In genomic region chrX:115949900-115950822, GRCh38 we compare ENCODE assay signal across 1 cellular context.
TF ChIP-seq lines count a peak whose summit lies in the region.

No MANE protein-coding gene starts in this region.

TF ChIP-seq in HEK293, 187 proteins besides CTCF, POLR2A, EP300 and RAD21 (continued from another document and continues in another):
- TF ChIP-seq PRDM2 (tag by site-specific recombination; IDR thresholded peaks at IDR 0.05; ENCODE audit: borderline replicate concordance) = no peak
- no peak for TF ChIP-seq HOXA7 (CRISPR knock-in tag; IDR thresholded peaks at IDR 0.05; ENCODE audit: borderline replicate concordance)
- TF ChIP-seq ZNF324 (tag by site-specific recombination; IDR thresholded peaks at IDR 0.05) = peak; percentile 84; the same call in 1 of the 2 replicates
- TF ChIP-seq ZNF585B (tag by site-specific recombination; IDR thresholded peaks at IDR 0.05) = no peak
- no peak for TF ChIP-seq ZNF16 (tag by site-specific recombination; IDR thresholded peaks at IDR 0.05; ENCODE audit: low read depth)
- no peak for TF ChIP-seq ZNF354C (tag by site-specific recombination; IDR thresholded peaks at IDR 0.05; ENCODE audit: borderline replicate concordance, low read depth)
- TF ChIP-seq GFI1B (tag by site-specific recombination; IDR thresholded peaks at IDR 0.05) = no peak
- no peak for TF ChIP-seq ZBTB48 (tag by site-specific recombination; IDR thresholded peaks at IDR 0.05)
- TF ChIP-seq ZSCAN4 (tag by site-specific recombination; IDR thresholded peaks at IDR 0.05) = 0 out of 2 replicates have a peak, but pooled peaks have one; percentile 41
- TF ChIP-seq HOXC10 (CRISPR knock-in tag; IDR thresholded peaks at IDR 0.05) = no peak
- TF ChIP-seq ZNF133 (tag by site-specific recombination; IDR thresholded peaks at IDR 0.05) = no peak
- TF ChIP-seq HIC1 (tag by site-specific recombination; IDR thresholded peaks at IDR 0.05) = no peak
- no peak for TF ChIP-seq ZNF777 (tag by site-specific recombination; IDR thresholded peaks at IDR 0.05; ENCODE audit: borderline replicate concordance)
- TF ChIP-seq HOXD13 (CRISPR knock-in tag; IDR thresholded peaks at IDR 0.05; ENCODE audit: borderline replicate concordance) = no peak
- peak; percentile 14; the same call in 1 of the 2 replicates for TF ChIP-seq SP2 (tag by site-specific recombination; IDR thresholded peaks at IDR 0.05)
- TF ChIP-seq ZNF600 (tag by site-specific recombination; IDR thresholded peaks at IDR 0.05) = no peak
- no peak; the same call in 1 of the 2 replicates for TF ChIP-seq ZBTB20 (tag by site-specific recombination; IDR thresholded peaks at IDR 0.05)
- TF ChIP-seq ZNF747 (tag by site-specific recombination; IDR thresholded peaks at IDR 0.05) = no peak
- TF ChIP-seq ZNF488 (tag by site-specific recombination; IDR thresholded peaks at IDR 0.05) = no peak
- no peak for TF ChIP-seq SALL2 (tag by site-specific recombination; IDR thresholded peaks at IDR 0.05; ENCODE audit: borderline replicate concordance)
- TF ChIP-seq ZNF391 (tag by site-specific recombination; IDR thresholded peaks at IDR 0.05; ENCODE audit: borderline replicate concordance, low read depth) = no peak
- no peak for TF ChIP-seq ZNF677 (tag by site-specific recombination; IDR thresholded peaks at IDR 0.05)
- no peak for TF ChIP-seq ZFP37 (tag by site-specific recombination; IDR thresholded peaks at IDR 0.05)
- TF ChIP-seq TSHZ1 (tag by site-specific recombination; IDR thresholded peaks at IDR 0.05; ENCODE audit: borderline replicate concordance) = no peak
- TF ChIP-seq OVOL3 (tag by site-specific recombination; IDR thresholded peaks at IDR 0.05) = no peak
- no peak for TF ChIP-seq ZNF366 (tag by site-specific recombination; conservative IDR thresholded peaks at IDR 0.05)
- TF ChIP-seq KLF10 (tag by site-specific recombination; IDR thresholded peaks at IDR 0.05) = peak; percentile 79
- TF ChIP-seq MYNN (tag by site-specific recombination; IDR thresholded peaks at IDR 0.05; ENCODE audit: borderline replicate concordance) = no peak
- no peak; the same call in 1 of the 2 replicates for TF ChIP-seq ZNF148 (tag by site-specific recombination; IDR thresholded peaks at IDR 0.05; ENCODE audit: borderline replicate concordance)
- TF ChIP-seq ZNF76 (tag by site-specific recombination; IDR thresholded peaks at IDR 0.05; ENCODE audit: borderline replicate concordance, low read depth) = 0 out of 2 replicates have a peak, but pooled peaks have one; percentile 64
- no peak for TF ChIP-seq ZNF24 (tag by site-specific recombination; IDR thresholded peaks at IDR 0.05)
- no peak for TF ChIP-seq ZNF548 (tag by site-specific recombination; IDR thresholded peaks at IDR 0.05)
- TF ChIP-seq ZNF266 (tag by site-specific recombination; IDR thresholded peaks at IDR 0.05; ENCODE audit: low read depth) = no peak
- TF ChIP-seq KLF16 (tag by site-specific recombination; IDR thresholded peaks at IDR 0.05) = peak; percentile 51; the same call in 1 of the 2 replicates
- no peak for TF ChIP-seq INSM2 (tag by site-specific recombination; IDR thresholded peaks at IDR 0.05)
- peak; percentile 95 for TF ChIP-seq YY1 (tag by site-specific recombination; IDR thresholded peaks at IDR 0.05)
- no peak for TF ChIP-seq ZNF398 (tag by site-specific recombination; IDR thresholded peaks at IDR 0.05)
- no peak for TF ChIP-seq ZNF214 (tag by site-specific recombination; IDR thresholded peaks at IDR 0.05; ENCODE audit: borderline replicate concordance)
- no peak for TF ChIP-seq ZBTB26 (tag by site-specific recombination; optimal IDR thresholded peaks at IDR 0.05)
